24 cellular contexts compared by ENCODE assay signal in the genomic region with DNA sequence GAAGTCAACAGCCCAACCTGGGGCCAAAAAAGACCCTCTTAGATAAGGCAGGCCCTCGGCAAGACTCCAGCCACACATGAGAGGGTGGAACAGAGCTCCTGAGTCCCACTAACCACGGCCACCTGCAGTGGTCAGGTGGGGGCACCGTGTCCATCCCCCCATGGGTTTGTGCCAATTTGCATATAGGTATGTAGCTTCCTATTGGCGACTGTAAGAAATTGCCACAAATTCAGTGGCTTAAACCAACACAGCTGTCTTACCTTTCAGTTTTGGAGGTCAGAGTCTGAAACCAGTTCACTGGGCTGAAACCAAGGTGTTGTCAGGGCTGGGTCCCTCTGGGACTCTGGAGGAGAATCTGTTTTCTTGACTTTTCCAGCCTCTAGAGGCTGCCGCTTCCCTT.
"Had no signal": no experiment of that assay in that cellular context is flagged by ENCODE, and none has a peak within 500 bp of the region (broad histone marks: within the 10 kb centered on the region; RNA-seq: fewer than 3 reads in every experiment).

No MANE protein-coding gene starts in this region.

- H3K36me3 ChIP-seq: breast epithelium, gastrocnemius medialis, lower lobe of right lung, ovary had no signal

- H3K4me2 ChIP-seq: smooth muscle cell had no signal

- H3K9me3 Mint-ChIP-seq: natural killer cell; stimulated activated effector memory CD8-positive, alpha-beta T cell treated with anti-CD3 and anti-CD28 coated beads, Interleukin-12 subunit alpha, Interleukin-12 subunit beta, amount 100 ng/mL, for 72 hours; T-helper 1 cell treated with Interleukin-12 subunit alpha and Interleukin-12 subunit beta and Interleukin-4 antibody, amounts not matched to agents 30 μg/mL and 1 μg/mL, for 36 hours had no signal

- H3K4me3 Mint-ChIP-seq: activated CD4-positive, alpha-beta T cell treated with anti-CD3 and anti-CD28 coated beads, Interleukin-2, amount 10 ng/mL, durations not matched to agents 7 days and 5 days; activated CD8-positive, alpha-beta T cell treated with anti-CD3 and anti-CD28 coated beads, Interleukin-2, amount 10 ng/mL, durations not matched to agents 7 days and 5 days; activated naive CD4-positive, alpha-beta T cell treated with anti-CD3 and anti-CD28 coated beads for 36 hours; activated naive CD8-positive, alpha-beta T cell treated with anti-CD3 and anti-CD28 coated beads, Interleukin-2, amount 50 U/mL, for 24 hours; activated T-cell treated with anti-CD3 and anti-CD28 coated beads, Interleukin-2, amount 50 U/mL, for 24 hours; natural killer cell; stimulated activated effector memory CD8-positive, alpha-beta T cell treated with anti-CD3 and anti-CD28 coated beads, Interleukin-12 subunit alpha, Interleukin-12 subunit beta, amount 100 ng/mL, for 72 hours; T-helper 1 cell treated with Interleukin-12 subunit alpha and Interleukin-12 subunit beta and Interleukin-4 antibody, amounts not matched to agents 30 μg/mL and 1 μg/mL, for 36 hours had no signal

- H3K4me1 Mint-ChIP-seq: activated CD4-positive, alpha-beta T cell treated with anti-CD3 and anti-CD28 coated beads, Interleukin-2, amount 10 ng/mL, durations not matched to agents 7 days and 5 days; activated naive CD8-positive, alpha-beta T cell treated with anti-CD3 and anti-CD28 coated beads, Interleukin-2, amount 50 U/mL, for 24 hours; natural killer cell; stimulated activated effector memory CD8-positive, alpha-beta T cell treated with anti-CD3 and anti-CD28 coated beads, Interleukin-12 subunit alpha, Interleukin-12 subunit beta, amount 100 ng/mL, for 72 hours had no signal

- H3K27ac ChIP-seq: ascending aorta, breast epithelium, gastrocnemius medialis, heart left ventricle, lower lobe of right lung, ovary, thoracic aorta, vagina had no signal

- H3K36me3 Mint-ChIP-seq: natural killer cell; stimulated activated effector memory CD8-positive, alpha-beta T cell treated with anti-CD3 and anti-CD28 coated beads, Interleukin-12 subunit alpha, Interleukin-12 subunit beta, amount 100 ng/mL, for 72 hours had no signal

- DNase-seq: activated CD4-positive, alpha-beta T cell treated with anti-CD3 and anti-CD28 coated beads, Interleukin-2, amount 10 ng/mL, durations not matched to agents 7 days and 5 days; activated CD8-positive, alpha-beta T cell treated with anti-CD3 and anti-CD28 coated beads, Interleukin-2, amount 10 ng/mL, durations not matched to agents 7 days and 5 days; activated naive CD4-positive, alpha-beta T cell treated with anti-CD3 and anti-CD28 coated beads for 36 hours; activated naive CD8-positive, alpha-beta T cell treated with anti-CD3 and anti-CD28 coated beads, Interleukin-2, amount 50 U/mL, for 24 hours; activated T-cell treated with anti-CD3 and anti-CD28 coated beads, Interleukin-2, amount 50 U/mL, for 24 hours; cerebellar nuclear complex; effector CD4-positive, alpha-beta T cell; gastrocnemius medialis; kidney glomerular epithelial cell; lower lobe of right lung; natural killer cell; stimulated activated CD4-positive, alpha-beta T cell treated with anti-CD3 and anti-CD28 coated beads, Interleukin-4, amount 100 ng/mL, for 24 hours had no signal

- H3K27ac Mint-ChIP-seq: activated CD4-positive, alpha-beta T cell treated with anti-CD3 and anti-CD28 coated beads, Interleukin-2, amount 10 ng/mL, durations not matched to agents 7 days and 5 days; activated CD8-positive, alpha-beta T cell treated with anti-CD3 and anti-CD28 coated beads, Interleukin-2, amount 10 ng/mL, durations not matched to agents 7 days and 5 days; activated naive CD4-positive, alpha-beta T cell treated with anti-CD3 and anti-CD28 coated beads for 36 hours; activated naive CD8-positive, alpha-beta T cell treated with anti-CD3 and anti-CD28 coated beads, Interleukin-2, amount 50 U/mL, for 24 hours; activated T-cell treated with anti-CD3 and anti-CD28 coated beads, Interleukin-2, amount 50 U/mL, for 24 hours; natural killer cell; stimulated activated effector memory CD8-positive, alpha-beta T cell treated with anti-CD3 and anti-CD28 coated beads, Interleukin-12 subunit alpha, Interleukin-12 subunit beta, amount 100 ng/mL, for 72 hours; T-helper 1 cell treated with Interleukin-12 subunit alpha and Interleukin-12 subunit beta and Interleukin-4 antibody, amounts not matched to agents 30 μg/mL and 1 μg/mL, for 36 hours had no signal

- ATAC-seq: activated CD4-positive, CD25-positive, alpha-beta regulatory T cell treated with anti-CD3 and anti-CD28 coated beads, Interleukin-2, amount 50 U/mL, for 24 hours; activated CD8-positive, alpha-beta T cell treated with anti-CD3 and anti-CD28 coated beads, Interleukin-2, amount 10 ng/mL, durations not matched to agents 7 days and 5 days; activated naive CD8-positive, alpha-beta T cell treated with anti-CD3 and anti-CD28 coated beads, Interleukin-2, amount 50 U/mL, for 24 hours; esophagus mucosa; gastrocnemius medialis; heart left ventricle; lower lobe of right lung; natural killer cell; sciatic nerve; stimulated activated effector memory CD8-positive, alpha-beta T cell treated with anti-CD3 and anti-CD28 coated beads, Interleukin-12 subunit alpha, Interleukin-12 subunit beta, amount 100 ng/mL, for 72 hours had no signal

- H3K27me3 ChIP-seq: ascending aorta, breast epithelium, heart left ventricle, ovary, vagina had no signal

- H3K9me3 ChIP-seq: gastrocnemius medialis, ovary, thoracic aorta, vagina had no signal

- H3K4me3 ChIP-seq: ascending aorta, breast epithelium, gastrocnemius medialis, heart left ventricle, lower lobe of right lung, ovary, smooth muscle cell, thoracic aorta, vagina had no signal

- H3K4me1 ChIP-seq: breast epithelium, gastrocnemius medialis had no signal
